ENCODE assay signal across 8 cellular contexts in genomic region chr9:135258461-135258860, GRCh38.
"Had no signal": no experiment of that assay in that cellular context is flagged by ENCODE, and none has a peak within 500 bp of the region (broad histone marks: within the 10 kb centered on the region; RNA-seq: fewer than 3 reads in every experiment).

No MANE protein-coding gene starts in this region.

- H3K4me3 ChIP-seq: GM23248, K562 had no signal

- H3K4me3 Mint-ChIP-seq: H9, HFFc6 had no signal

- H3K9me3 Mint-ChIP-seq: H9 had no signal

- H3K27ac Mint-ChIP-seq: HFFc6 had no signal

- H3K27ac ChIP-seq: GM23248 had no signal

- H2AFZ ChIP-seq: GM23248 had no signal

- H3K9ac ChIP-seq: GM23248 had no signal

- DNase-seq: GM23248, GOT3, H9, HCEC 1CT, HFFc6, IMR-90 had no signal

- FAIRE-seq: H54, K562 had no signal
